28 cellular contexts compared by ENCODE assay signal in genomic region chr13:21530656-21531055, GRCh38.
"Had no signal": no experiment of that assay in that cellular context is flagged by ENCODE, and none has a peak within 500 bp of the region (broad histone marks: within the 10 kb centered on the region; RNA-seq: fewer than 3 reads in every experiment).

No MANE protein-coding gene starts in this region.

- DNase-seq: activated CD4-positive, alpha-beta T cell treated with anti-CD3 and anti-CD28 coated beads for 36 hours; activated CD4-positive, alpha-beta T cell treated with anti-CD3 and anti-CD28 coated beads, Interleukin-2, amount 10 ng/mL, durations not matched to agents 7 days and 5 days; activated CD4-positive, alpha-beta T cell treated with anti-CD3 and anti-CD28 coated beads, Interleukin-2, amount 50 U/mL, for 48 hours; activated CD8-positive, alpha-beta T cell treated with anti-CD3 and anti-CD28 coated beads, Interleukin-2, amount 10 ng/mL, durations not matched to agents 7 days and 5 days; activated gamma-delta T cell; activated naive CD4-positive, alpha-beta T cell treated with Interleukin-2 at 50 U/mL for 16 hours; activated naive CD8-positive, alpha-beta T cell treated with anti-CD3 and anti-CD28 coated beads, Interleukin-2, amount 10 ng/mL, durations not matched to agents 7 days and 5 days; activated T-cell treated with anti-CD3 and anti-CD28 coated beads, Interleukin-2, amount 50 U/mL, for 24 hours; amygdala; NCI-H1092 treated with DMSO at 0.1 percent for 48 hours; NCI-H1417; NCI-H187 treated with DMSO at 0.1 percent for 48 hours; NCI-H2081; NCI-H2171 treated with DMSO at 0.1 percent for 48 hours; NCI-H2227 treated with DMSO at 0.1 percent for 48 hours; NCI-H446 treated with DMSO at 0.1 percent for 48 hours; NCI-H524; NCI-H69; SHP77 treated with DMSO at 0.1 percent for 48 hours had no signal

- H3K27ac ChIP-seq: ascending aorta, SJSA1 had no signal

- H3K27me3 ChIP-seq: ascending aorta, cardiac muscle cell, SJSA1 had no signal

- H3K9me3 Mint-ChIP-seq: activated CD4-positive, alpha-beta T cell treated with anti-CD3 and anti-CD28 coated beads, Interleukin-2, amount 10 ng/mL, durations not matched to agents 7 days and 5 days; activated naive CD4-positive, alpha-beta T cell treated with anti-CD3 and anti-CD28 coated beads, Interleukin-2, amount 50 U/mL, for 24 hours; activated naive CD8-positive, alpha-beta T cell treated with anti-CD3 and anti-CD28 coated beads, Interleukin-2, amount 10 ng/mL, durations not matched to agents 7 days and 5 days; activated T-cell treated with anti-CD3 and anti-CD28 coated beads, Interleukin-2, amount 50 U/mL, for 24 hours; activated T-helper 2 cell treated with anti-CD3 and anti-CD28 coated beads, Interferon-gamma antibody, Interleukin-2, Interleukin-4, amounts not matched to agents 10 μg/mL and 5 μg/mL and 100 μg/mL, durations not matched to agents 14 hours and 24 hours and 36 hours; central memory CD8-positive, alpha-beta T cell; WTC11 had no signal

- H3K4me1 ChIP-seq: ascending aorta had no signal

- H3K36me3 Mint-ChIP-seq: WTC11 had no signal

- H3K4me3 ChIP-seq: ascending aorta, cardiac muscle cell, SJSA1 had no signal

- H3K27ac Mint-ChIP-seq: activated CD4-positive, alpha-beta T cell treated with anti-CD3 and anti-CD28 coated beads for 36 hours; activated CD4-positive, alpha-beta T cell treated with anti-CD3 and anti-CD28 coated beads, Interleukin-2, amount 10 ng/mL, durations not matched to agents 7 days and 5 days; activated CD8-positive, alpha-beta T cell treated with anti-CD3 and anti-CD28 coated beads, Interleukin-2, amount 10 ng/mL, durations not matched to agents 7 days and 5 days; activated naive CD4-positive, alpha-beta T cell treated with anti-CD3 and anti-CD28 coated beads, Interleukin-2, amount 50 U/mL, for 24 hours; activated naive CD8-positive, alpha-beta T cell treated with anti-CD3 and anti-CD28 coated beads, Interleukin-2, amount 10 ng/mL, durations not matched to agents 7 days and 5 days; activated T-cell treated with anti-CD3 and anti-CD28 coated beads, Interleukin-2, amount 50 U/mL, for 24 hours; activated T-helper 2 cell treated with anti-CD3 and anti-CD28 coated beads, Interferon-gamma antibody, Interleukin-2, Interleukin-4, amounts not matched to agents 10 μg/mL and 5 μg/mL and 100 μg/mL, durations not matched to agents 14 hours and 24 hours and 36 hours; WTC11 had no signal

- H3K4me1 Mint-ChIP-seq: activated CD4-positive, alpha-beta T cell treated with anti-CD3 and anti-CD28 coated beads, Interleukin-2, amount 10 ng/mL, durations not matched to agents 7 days and 5 days; WTC11 had no signal

- ATAC-seq: activated CD4-positive, alpha-beta T cell treated with anti-CD3 and anti-CD28 coated beads for 36 hours; activated CD4-positive, CD25-positive, alpha-beta regulatory T cell treated with anti-CD3 and anti-CD28 coated beads, Interleukin-2, amount 50 U/mL, for 24 hours; activated CD8-positive, alpha-beta T cell treated with anti-CD3 and anti-CD28 coated beads, Interleukin-2, amount 10 ng/mL, durations not matched to agents 7 days and 5 days; Panc1; WTC11 had no signal

- H3K27me3 Mint-ChIP-seq: activated CD4-positive, alpha-beta T cell treated with anti-CD3 and anti-CD28 coated beads for 36 hours; activated CD4-positive, alpha-beta T cell treated with anti-CD3 and anti-CD28 coated beads, Interleukin-2, amount 10 ng/mL, durations not matched to agents 7 days and 5 days; activated naive CD4-positive, alpha-beta T cell treated with anti-CD3 and anti-CD28 coated beads, Interleukin-2, amount 50 U/mL, for 24 hours; activated naive CD8-positive, alpha-beta T cell treated with anti-CD3 and anti-CD28 coated beads, Interleukin-2, amount 10 ng/mL, durations not matched to agents 7 days and 5 days; activated T-cell treated with anti-CD3 and anti-CD28 coated beads, Interleukin-2, amount 50 U/mL, for 24 hours; central memory CD8-positive, alpha-beta T cell had no signal

- H3K36me3 ChIP-seq: cardiac muscle cell, SJSA1 had no signal

- H3K4me3 Mint-ChIP-seq: activated CD4-positive, alpha-beta T cell treated with anti-CD3 and anti-CD28 coated beads for 36 hours; activated CD4-positive, alpha-beta T cell treated with anti-CD3 and anti-CD28 coated beads, Interleukin-2, amount 10 ng/mL, durations not matched to agents 7 days and 5 days; activated CD8-positive, alpha-beta T cell treated with anti-CD3 and anti-CD28 coated beads, Interleukin-2, amount 10 ng/mL, durations not matched to agents 7 days and 5 days; activated naive CD4-positive, alpha-beta T cell treated with anti-CD3 and anti-CD28 coated beads, Interleukin-2, amount 50 U/mL, for 24 hours; activated naive CD8-positive, alpha-beta T cell treated with anti-CD3 and anti-CD28 coated beads, Interleukin-2, amount 10 ng/mL, durations not matched to agents 7 days and 5 days; activated T-cell treated with anti-CD3 and anti-CD28 coated beads, Interleukin-2, amount 50 U/mL, for 24 hours; central memory CD8-positive, alpha-beta T cell; WTC11 had no signal

- H3K9me3 ChIP-seq: ascending aorta, SJSA1 had no signal
